11 cellular contexts compared by ENCODE assay signal in the genomic region with DNA sequence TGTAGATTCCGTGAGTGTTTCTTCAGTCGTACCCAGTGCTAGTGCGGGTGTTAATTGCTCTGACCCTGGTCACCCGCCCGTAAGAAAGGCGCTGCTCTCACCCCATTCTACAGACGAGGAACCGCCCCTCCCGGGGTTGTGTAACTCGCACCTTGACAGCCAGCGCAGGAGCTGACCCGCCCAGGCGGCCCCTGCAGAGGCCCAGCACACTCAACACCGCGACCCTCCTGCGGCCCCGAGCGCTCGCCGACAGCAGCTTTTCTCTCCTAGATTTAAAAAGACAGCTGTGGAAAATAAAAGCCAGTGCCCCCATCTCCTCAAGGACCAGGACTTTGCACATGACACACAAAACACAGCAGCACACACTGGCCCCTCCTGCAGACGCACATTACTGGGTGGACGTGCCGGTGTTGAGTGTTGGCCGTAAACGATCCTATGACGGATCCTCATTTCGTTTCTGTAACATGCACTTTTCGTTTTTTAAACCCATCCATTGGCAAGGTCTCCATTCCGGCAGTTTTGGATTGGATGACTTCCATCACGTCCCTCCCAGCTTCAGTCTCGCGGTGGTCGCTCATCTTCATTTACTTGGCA. TPM values are rescaled to one million over a fixed set of nuclear protein-coding genes. Genes with fewer than 3 reads are reported as not detected.
DNase-seq lines count a peak whose midpoint lies in the region; ATAC-seq, FAIRE-seq and TF ChIP-seq lines count a peak whose summit lies in the region.
"Had no signal": no experiment of that assay in that cellular context is flagged by ENCODE, and none has a peak within 500 bp of the region (broad histone marks: within the 10 kb centered on the region; RNA-seq: fewer than 3 reads in every experiment).

No MANE protein-coding gene starts in this region.

- no peak for ATAC-seq in naive B cell (ENCODE audit: low read depth in 2 of 2)

- no peaks in the 10 kb centered on the region for H4K20me1 ChIP-seq in Karpas-422 (ENCODE audit: insufficient read depth, low read depth, low read length)

- no peak overlapping the region for H3K4me2 ChIP-seq in Karpas-422 (ENCODE audit: low read depth, low read length, poor library complexity, severe bottlenecking)

- DNase-seq in bronchial epithelial cell (ENCODE audit: low read depth) (no peak), naive B cell (no peak), COLO829 (ENCODE audit: low spot score) (no peak), Karpas-422 (no peak), germinal center (ENCODE audit: low spot score) (no peak)
- DNase-seq in stimulated activated CD4-positive, alpha-beta T cell treated with anti-CD3 and anti-CD28 coated beads, Interleukin-2, amount 100 ng/mL, for 48 hours = no peak

- TF ChIP-seq CTCF in bronchial epithelial cell (IDR thresholded peaks at IDR 0.05; ENCODE audit: insufficient read depth, low read length, severe bottlenecking) = no peak

- no peaks in the 10 kb centered on the region for H3K9me2 ChIP-seq in Karpas-422 (replicated peaks; ENCODE audit: insufficient read depth, low read length)

- FAIRE-seq in bronchial epithelial cell (lab: Jason Lieb, UNC) = no peak

- H3K9me3 ChIP-seq in HUES6 (ENCODE audit: control insufficient read depth, insufficient read depth, low read depth, low read length) = no peaks in the 10 kb centered on the region
- H3K9me3 ChIP-seq in Karpas-422 (ENCODE audit: low read length) = no peaks in the 10 kb centered on the region
- H3K9me3 ChIP-seq: neutrophil had no signal

- peak overlapping the region in 6 of 8 donors; percentile 15 to 74 (median 66) for H3K4me3 Mint-ChIP-seq in naive B cell

- H2AFZ ChIP-seq in Karpas-422 (ENCODE audit: low read length) = no peak overlapping the region

- H3K27ac ChIP-seq in HUES6 (ENCODE audit: low read depth, low read length) (no peak overlapping the region), Karpas-422 (ENCODE audit: low read length) (no peak overlapping the region)
- H3K27ac ChIP-seq: coronary artery, neutrophil had no signal

- peaks cover 6% of the 10 kb centered on the region; the same call in 1 of the 2 replicates for H3K4me1 ChIP-seq in HUES6 (ENCODE audit: control insufficient read depth, insufficient read depth, low read length)
- peaks cover 31% of the 10 kb centered on the region for H3K4me1 ChIP-seq in Karpas-422 (ENCODE audit: low read length)

- peaks cover 27 to 68% (median 62%) of the 10 kb centered on the region in 3 donors for H3K27me3 Mint-ChIP-seq in naive B cell

- H3K9ac ChIP-seq in HUES6 (ENCODE audit: low read length) (peak overlapping the region; percentile 20), Karpas-422 (ENCODE audit: low read length) (no peak overlapping the region)

- no peaks in the 10 kb centered on the region for H3K36me3 ChIP-seq in HUES6 (ENCODE audit: control insufficient read depth, insufficient read depth, low read length)
- H3K36me3 ChIP-seq in bronchial epithelial cell (ENCODE audit: control insufficient read depth, insufficient read depth, low read length) = no peaks in the 10 kb centered on the region
- no peaks in the 10 kb centered on the region for H3K36me3 ChIP-seq in Karpas-422 (ENCODE audit: insufficient read depth, low read length)
- H3K36me3 ChIP-seq: neutrophil had no signal

- peaks cover 28 to 72% (median 40%) of the 10 kb centered on the region in 3 donors for H3K4me1 Mint-ChIP-seq in naive B cell

- H3K36me3 Mint-ChIP-seq in naive B cell = peaks cover 0 to 7% of the 10 kb centered on the region in 2 donors

- H3K4me3 ChIP-seq in GM08714 (ENCODE audit: low read length) (peak overlapping the region; percentile 2; the same call in 1 of the 2 replicates), HUES6 (ENCODE audit: low read depth, low read length) (peak overlapping the region; percentile 67), bronchial epithelial cell (ENCODE audit: low read depth, low read length) (peak overlapping the region; percentile 34), Karpas-422 (ENCODE audit: low read length) (no peak overlapping the region)
- H3K4me3 ChIP-seq: coronary artery had no signal

- H3K27ac Mint-ChIP-seq in naive B cell = peak overlapping the region in 5 of 6 donors; percentile 76 to 99 (median 89)

- H3K27me3 ChIP-seq in HUES6 (ENCODE audit: control insufficient read depth, insufficient read depth, low read length) = peaks cover 42% of the 10 kb centered on the region
- H3K27me3 ChIP-seq in bronchial epithelial cell (ENCODE audit: control insufficient read depth, insufficient read depth, low read length) = no peaks in the 10 kb centered on the region
- no peaks in the 10 kb centered on the region for H3K27me3 ChIP-seq in Karpas-422 (ENCODE audit: low read length)

- H3K9me3 Mint-ChIP-seq in naive B cell = peaks cover 3 to 32% (median 11%) of the 10 kb centered on the region in 7 donors

- H3K79me2 ChIP-seq in Karpas-422 (ENCODE audit: low read length) = no peaks in the 10 kb centered on the region

RNA-seq across cellular contexts. Expression of gene OR2V2, which starts 22.9 kb away (rescaled TPM):
- not detected in 2 replicates for total RNA-seq in bronchial epithelial cell
- polyA plus RNA-seq in naive B cell (ENCODE audit: low read depth in 6 of 6) = not detected
- not detected in 2 replicates for total RNA-seq in Karpas-422 (2014; rRNA removed; shearing (Covaris generic); ENCODE audit: low replicate concordance)
- total RNA-seq: HT-29 had no signal

RNA-seq across cellular contexts. Expression of gene TRIM7, which starts 34.7 kb away (rescaled TPM):
- total RNA-seq in bronchial epithelial cell = 20.8 and 35.7 TPM in 2 replicates
- under 1 TPM in 3 of 6 donors, not detected in 3; 0.09 to 0.27 (median 0.24) TPM for polyA plus RNA-seq in naive B cell (ENCODE audit: low read depth in 6 of 6)
- total RNA-seq in Karpas-422 (2014; rRNA removed; shearing (Covaris generic); ENCODE audit: low replicate concordance) = 2.0 TPM in 1 of 2 replicates, not detected in the other

RNA-seq across cellular contexts. Expression of gene OR2V1, which starts 39.4 kb away (rescaled TPM):
- not detected in 2 replicates for total RNA-seq in bronchial epithelial cell
- not detected for polyA plus RNA-seq in naive B cell (ENCODE audit: low read depth in 6 of 6)
- total RNA-seq in Karpas-422 (2014; rRNA removed; shearing (Covaris generic); ENCODE audit: low replicate concordance) = not detected in 2 replicates
- total RNA-seq: HT-29 had no signal

RNA-seq across cellular contexts. Expression of gene TRIM41, which starts 52.7 kb away (rescaled TPM):
- total RNA-seq in bronchial epithelial cell = 10.3 and 26.0 TPM in 2 replicates
- 1 to 10 TPM in 3 of 6 donors, under 1 TPM in 3; 0.40 to 1.6 (median 1.0) TPM for polyA plus RNA-seq in naive B cell (ENCODE audit: low read depth in 6 of 6)
- 23.6 and 46.2 TPM in 2 replicates for total RNA-seq in Karpas-422 (2014; rRNA removed; shearing (Covaris generic); ENCODE audit: low replicate concordance)
